11 cellular contexts compared by ENCODE assay signal in genomic region chr22:37370306-37370979, GRCh38. TPM values are rescaled to one million over a fixed set of nuclear protein-coding genes. Genes with fewer than 3 reads are reported as not detected.
A peak's percentile ranks its signal among the peaks of the same experiment; 100 is the strongest.
DNase-seq lines count a peak whose midpoint lies in the region; ATAC-seq and TF ChIP-seq lines count a peak whose summit lies in the region.
"Had no signal": no experiment of that assay in that cellular context is flagged by ENCODE, and none has a peak within 500 bp of the region (broad histone marks: within the 10 kb centered on the region; RNA-seq: fewer than 3 reads in every experiment).

No MANE protein-coding gene starts in this region.

- DNase-seq in GM12865 (ENCODE audit: low read depth) (peak; percentile 43), NCI-H526 (lab: John Stamatoyannopoulos, UW) (peak; percentile 91 to 95), sigmoid colon (peak; percentile 72), middle frontal gyrus (ENCODE audit: extremely low spot score, low spot score) (no peak), 8988T (no peak)
- DNase-seq: activated T-cell treated with anti-CD3 and anti-CD28 coated beads, Interleukin-2, amount 50 U/mL, for 4 hours; COR-L47; NCI-H1436 had no signal

- H3K4me3 ChIP-seq in GM12865 (ENCODE audit: low read depth, low read length): no peak overlapping the region
- no peak overlapping the region for H3K4me3 ChIP-seq in gastroesophageal sphincter
- H3K4me3 ChIP-seq in sigmoid colon: no peak overlapping the region

- H3K36me3 ChIP-seq in gastroesophageal sphincter (no peaks in the 10 kb centered on the region), sigmoid colon (no peaks in the 10 kb centered on the region)

- TF ChIP-seq CTCF in GM12865 (IDR thresholded peaks at IDR 0.05; ENCODE audit: insufficient read depth, low read depth, low read length, missing control alignments) (no peak), gastroesophageal sphincter (IDR thresholded peaks at IDR 0.05) (no peak), sigmoid colon (IDR thresholded peaks at IDR 0.05) (no peak)

- ATAC-seq in gastroesophageal sphincter (peak; percentile 43), HG03354 (IDR thresholded peaks at IDR 0.05; ENCODE audit: poor library complexity, severe bottlenecking, unreplicated experiment) (no peak), esophagus mucosa (no peak)
- ATAC-seq: activated T-cell treated with anti-CD3 and anti-CD28 coated beads, Interleukin-2, amount 50 U/mL, for 4 hours had no signal

- intact Hi-C loops in sigmoid colon (cut with DNase I): no loop called here

- H3K27me3 ChIP-seq in gastroesophageal sphincter: peaks cover 50% of the 10 kb centered on the region
- peaks cover 0 to 30% (median 19%) of the 10 kb centered on the region in 3 donors for H3K27me3 ChIP-seq in sigmoid colon

- WGBS in gastroesophageal sphincter (ENCODE audit: low coverage in 1 of 2), 2 donors: 46 to 58% methylated on average over 3 to 5 of the region's 12 CpGs
- WGBS in sigmoid colon, 2 donors: 32 to 46% methylated on average over 12 of the region's 12 CpGs

- H3K4me1 ChIP-seq in gastroesophageal sphincter: no peaks in the 10 kb centered on the region
- H3K4me1 ChIP-seq in sigmoid colon: no peaks in the 10 kb centered on the region

- H3K9me3 ChIP-seq in gastroesophageal sphincter: no peaks in the 10 kb centered on the region
- no peaks in the 10 kb centered on the region for H3K9me3 ChIP-seq in sigmoid colon

- TF ChIP-seq POLR2A in gastroesophageal sphincter (IDR thresholded peaks at IDR 0.05): no peak
- TF ChIP-seq POLR2A in sigmoid colon (IDR thresholded peaks at IDR 0.05): no peak

- TF ChIP-seq EP300 in gastroesophageal sphincter (IDR thresholded peaks at IDR 0.05): no peak
- no peak for TF ChIP-seq EP300 in sigmoid colon (IDR thresholded peaks at IDR 0.05)

- H3K27ac ChIP-seq in gastroesophageal sphincter: no peak overlapping the region
- no peak overlapping the region for H3K27ac ChIP-seq in sigmoid colon

RNA-seq across cellular contexts. Expression of gene ELFN2, which starts 56.8 kb away (rescaled TPM):
- total RNA-seq in gastroesophageal sphincter (under 1 TPM in 3 of 4 donors, not detected in 1; under 0.01 to 0.19 (median 0.16) TPM), sigmoid colon (under 1 TPM in 3 of 4 donors, not detected in 1; under 0.01 to 0.55 (median under 0.01) TPM), esophagus mucosa (not detected)
- polyA plus RNA-seq in sigmoid colon: under 1 TPM in 1 of 3 donors, not detected in 2; 0.31 TPM

Comparison
In these comparisons a context has a peak if more than half of its experiments do, and no peak if none do; other contexts are left out.
1. DNase-seq: peak in GM12865 (single experiment), NCI-H526 (2 of 2) and sigmoid colon (single experiment); none in middle frontal gyrus (single experiment) and 8988T (single experiment).